ENCODE assay signal across 29 cellular contexts in genomic region chr18:59851784-59852399, GRCh38. TPM values are rescaled to one million over a fixed set of nuclear protein-coding genes. Genes with fewer than 3 reads are reported as not detected.
"Had no signal": no experiment of that assay in that cellular context is flagged by ENCODE, and none has a peak within 500 bp of the region (broad histone marks: within the 10 kb centered on the region; RNA-seq: fewer than 3 reads in every experiment).

No MANE protein-coding gene starts in this region.

- H3K36me3 Mint-ChIP-seq: activated CD8-positive, alpha-beta memory T cell treated with anti-CD3 and anti-CD28 coated beads, Interleukin-2, amount 10 ng/mL, durations not matched to agents 7 days and 5 days; activated naive CD4-positive, alpha-beta T cell treated with anti-CD3 and anti-CD28 coated beads, Interleukin-2, amount 50 U/mL, for 24 hours had no signal

- H3K4me1 ChIP-seq: ascending aorta, body of pancreas had no signal

- H3K27me3 Mint-ChIP-seq: activated B cell treated with CpG ODN at 0.5 μM for 24 hours; activated CD4-positive, alpha-beta T cell treated with anti-CD3 and anti-CD28 coated beads, Interleukin-2, amount 10 ng/mL, durations not matched to agents 24 days and 14 days; activated naive CD4-positive, alpha-beta T cell treated with anti-CD3 and anti-CD28 coated beads, Interleukin-2, amount 50 U/mL, for 24 hours; activated T-cell treated with anti-CD3 and anti-CD28 coated beads, Interleukin-2, amount 50 U/mL, for 24 hours; central memory CD8-positive, alpha-beta T cell; T-helper 17 cell had no signal

- H3K4me2 ChIP-seq: PC-9 had no signal

- H3K27ac Mint-ChIP-seq: activated B cell treated with CpG ODN at 0.5 μM for 24 hours; activated CD4-positive, alpha-beta T cell treated with anti-CD3 and anti-CD28 coated beads, Interleukin-2, amount 10 ng/mL, durations not matched to agents 24 days and 14 days; activated CD8-positive, alpha-beta memory T cell treated with anti-CD3 and anti-CD28 coated beads, Interleukin-2, amount 10 ng/mL, durations not matched to agents 7 days and 5 days; activated naive CD4-positive, alpha-beta T cell treated with anti-CD3 and anti-CD28 coated beads, Interleukin-2, amount 50 U/mL, for 24 hours; activated T-cell treated with anti-CD3 and anti-CD28 coated beads, Interleukin-2, amount 50 U/mL, for 24 hours; activated T-helper 1 cell treated with anti-CD3 and anti-CD28 coated beads, Interleukin-12 subunit alpha, Interleukin-12 subunit beta, Interleukin-2, Interleukin-4 antibody, amounts not matched to agents 30 ng/mL and 10 ng/mL and 1 ng/mL, durations not matched to agents 14 hours and 24 hours and 36 hours; T-helper 17 cell had no signal

- H3K36me3 ChIP-seq: ascending aorta had no signal

- H3K9me3 Mint-ChIP-seq: activated B cell treated with CpG ODN at 0.5 μM for 24 hours; activated CD4-positive, alpha-beta T cell treated with anti-CD3 and anti-CD28 coated beads, Interleukin-2, amount 10 ng/mL, durations not matched to agents 24 days and 14 days; activated naive CD4-positive, alpha-beta T cell treated with anti-CD3 and anti-CD28 coated beads, Interleukin-2, amount 50 U/mL, for 24 hours; activated T-cell treated with anti-CD3 and anti-CD28 coated beads, Interleukin-2, amount 50 U/mL, for 24 hours; activated T-helper 1 cell treated with anti-CD3 and anti-CD28 coated beads, Interleukin-12 subunit alpha, Interleukin-12 subunit beta, Interleukin-2, Interleukin-4 antibody, amounts not matched to agents 30 ng/mL and 10 ng/mL and 1 ng/mL, durations not matched to agents 14 hours and 24 hours and 36 hours; central memory CD8-positive, alpha-beta T cell had no signal

- ATAC-seq: activated CD8-positive, alpha-beta memory T cell treated with anti-CD3 and anti-CD28 coated beads, Interleukin-2, amount 10 ng/mL, durations not matched to agents 7 days and 5 days; body of pancreas; T-helper 17 cell had no signal

- H3K4me3 ChIP-seq: ascending aorta, body of pancreas, PC-9 had no signal

- H2AFZ ChIP-seq: PC-9 had no signal

- H3K27me3 ChIP-seq: ascending aorta, body of pancreas had no signal

- DNase-seq: activated B cell treated with CpG ODN at 0.5 μM for 24 hours; activated CD4-positive, alpha-beta T cell treated with anti-CD3 and anti-CD28 coated beads for 1 hour; activated CD4-positive, alpha-beta T cell treated with anti-CD3 and anti-CD28 coated beads, Interleukin-2, amount 10 ng/mL, durations not matched to agents 24 days and 14 days; activated CD4-positive, alpha-beta T cell treated with anti-CD3 and anti-CD28 coated beads, Interleukin-2, amount 50 U/mL, for 48 hours; activated CD8-positive, alpha-beta memory T cell treated with anti-CD3 and anti-CD28 coated beads, Interleukin-2, amount 10 ng/mL, durations not matched to agents 7 days and 5 days; activated effector memory CD4-positive, alpha-beta T cell treated with Interleukin-2 at 50 U/mL for 16 hours; activated naive CD4-positive, alpha-beta T cell; activated T-cell treated with anti-CD3 and anti-CD28 coated beads, Interleukin-2, amount 50 U/mL, for 24 hours; amniotic stem cell; body of pancreas; Kasumi-1; KBM-7; NCI-H1092; NCI-H1417; NCI-H2029; NCI-H2107; NCI-H2171 treated with DMSO at 0.1 percent for 48 hours; NCI-H226; NCI-H526; NCI-H774; NK-92 treated with Interleukin-12 subunit alpha and Interleukin-12 subunit beta, amount 100 ng/mL, for 24 hours; PC-9; SHP77 treated with DMSO at 0.1 percent for 48 hours; T-helper 17 cell; T-helper 9 cell had no signal

- H3K27ac ChIP-seq: ascending aorta, body of pancreas, PC-9 had no signal

- H3K9me3 ChIP-seq: ascending aorta, body of pancreas had no signal

- H3K4me3 Mint-ChIP-seq: activated B cell treated with CpG ODN at 0.5 μM for 24 hours; activated CD4-positive, alpha-beta T cell treated with anti-CD3 and anti-CD28 coated beads, Interleukin-2, amount 10 ng/mL, durations not matched to agents 24 days and 14 days; activated CD8-positive, alpha-beta memory T cell treated with anti-CD3 and anti-CD28 coated beads, Interleukin-2, amount 10 ng/mL, durations not matched to agents 7 days and 5 days; activated naive CD4-positive, alpha-beta T cell treated with anti-CD3 and anti-CD28 coated beads, Interleukin-2, amount 50 U/mL, for 24 hours; activated T-cell treated with anti-CD3 and anti-CD28 coated beads, Interleukin-2, amount 50 U/mL, for 24 hours; activated T-helper 1 cell treated with anti-CD3 and anti-CD28 coated beads, Interleukin-12 subunit alpha, Interleukin-12 subunit beta, Interleukin-2, Interleukin-4 antibody, amounts not matched to agents 30 ng/mL and 10 ng/mL and 1 ng/mL, durations not matched to agents 14 hours and 24 hours and 36 hours; central memory CD8-positive, alpha-beta T cell; T-helper 17 cell had no signal

RNA-seq across cellular contexts. Expression of gene PMAIP1, which starts 47.9 kb away (rescaled TPM):
- total RNA-seq: ascending aorta had no signal
